Comparison of ENCODE assay signal across 1 cellular context in the genomic region with DNA sequence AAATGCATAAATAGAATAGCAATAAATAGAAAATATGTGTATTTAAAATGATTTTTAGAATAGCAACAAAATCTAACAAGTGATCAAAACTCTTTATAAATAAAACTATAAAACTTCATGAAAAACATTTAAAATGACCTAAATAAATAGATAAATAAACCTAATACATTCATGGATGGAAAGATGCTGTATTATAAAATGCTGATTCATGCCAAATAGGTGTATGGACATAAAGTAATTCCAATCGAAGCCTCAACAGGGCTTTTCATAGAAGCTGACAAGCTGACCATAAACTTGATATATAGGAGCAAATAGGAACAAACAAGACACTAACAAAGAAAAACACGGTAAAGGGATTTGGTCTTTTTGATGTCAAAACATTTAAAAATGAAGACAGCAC. TPM values are rescaled to one million over a fixed set of nuclear protein-coding genes. Genes with fewer than 3 reads are reported as not detected.
"Had no signal": no experiment of that assay in that cellular context is flagged by ENCODE, and none has a peak within 500 bp of the region (broad histone marks: within the 10 kb centered on the region; RNA-seq: fewer than 3 reads in every experiment).

No MANE protein-coding gene starts in this region.

RNA-seq across cellular contexts. Expression of a gene that starts 46.5 kb away (rescaled TPM):
- total RNA-seq: activated T-helper 17 cell treated with anti-CD3 and anti-CD28 coated beads, Interleukin-2, amount 50 U/mL, for 72 hours had no signal
